ENCODE assay signal across 9 cellular contexts in the genomic region with DNA sequence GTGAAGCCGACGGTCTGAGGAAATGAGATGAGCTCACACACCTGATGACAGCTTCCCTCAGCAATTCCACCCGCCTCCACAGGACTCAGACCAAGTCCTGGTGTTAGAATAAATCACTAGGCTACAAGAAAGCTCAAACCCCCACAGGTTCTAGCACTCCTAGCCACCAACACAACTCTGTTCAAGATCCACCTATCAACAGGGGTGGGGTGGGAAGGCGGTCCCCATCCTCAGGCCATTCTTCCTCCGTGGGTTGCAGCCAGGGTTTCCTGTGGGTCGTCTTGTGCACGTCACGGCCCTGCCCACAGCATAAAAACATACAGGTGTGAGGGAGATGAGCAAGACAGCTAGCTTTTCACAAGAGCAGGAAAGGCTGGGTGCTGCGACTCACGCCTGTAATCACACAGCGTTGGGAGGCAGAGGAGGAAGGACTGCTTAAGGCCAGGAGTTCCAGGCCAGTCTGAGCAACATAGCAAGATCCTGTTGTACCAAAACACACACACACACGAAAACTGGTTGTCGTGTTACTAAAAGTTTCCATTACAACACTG.
A peak's percentile ranks its signal among the peaks of the same experiment; 100 is the strongest.
DNase-seq lines count a peak whose midpoint lies in the region; TF ChIP-seq lines count a peak whose summit lies in the region.
"Had no signal": no experiment of that assay in that cellular context is flagged by ENCODE, and none has a peak within 500 bp of the region (broad histone marks: within the 10 kb centered on the region; RNA-seq: fewer than 3 reads in every experiment).

No MANE protein-coding gene starts in this region.

- H3K36me3 ChIP-seq in OCI-LY1 (ENCODE audit: insufficient read depth, low read length) = no peaks in the 10 kb centered on the region

- H3K4me1 ChIP-seq in OCI-LY1 (ENCODE audit: insufficient read depth, low read length, severe bottlenecking) = peaks cover 64% of the 10 kb centered on the region

- no peak overlapping the region for H3K9ac ChIP-seq in OCI-LY1 (ENCODE audit: low read length)

- peaks cover 3% of the 10 kb centered on the region for H3K36me3 Mint-ChIP-seq in activated T-helper 1 cell treated with anti-CD3 and anti-CD28 coated beads, Interleukin-12 subunit alpha, Interleukin-12 subunit beta, Interleukin-2, Interleukin-4 antibody, amounts not matched to agents 30 ng/mL and 10 ng/mL and 1 ng/mL, durations not matched to agents 14 hours and 24 hours and 36 hours (ENCODE audit: low read depth)
- H3K36me3 Mint-ChIP-seq in immature natural killer cell = no peaks in the 10 kb centered on the region

- TF ChIP-seq CTCF in OCI-LY1 (IDR thresholded peaks at IDR 0.05; ENCODE audit: low read length) = no peak

- no peak overlapping the region for H2AFZ ChIP-seq in OCI-LY1 (ENCODE audit: low read length)

- H3K27me3 ChIP-seq in OCI-LY1 (ENCODE audit: insufficient read depth, low read length) = no peaks in the 10 kb centered on the region

- peak overlapping the region; percentile 94 for H3K27ac Mint-ChIP-seq in activated T-helper 1 cell treated with anti-CD3 and anti-CD28 coated beads, Interleukin-12 subunit alpha, Interleukin-12 subunit beta, Interleukin-2, Interleukin-4 antibody, amounts not matched to agents 30 ng/mL and 10 ng/mL and 1 ng/mL, durations not matched to agents 14 hours and 24 hours and 36 hours
- peak overlapping the region; percentile 70 to 95 (median 90) for H3K27ac Mint-ChIP-seq in immature natural killer cell

- no peak overlapping the region for H3K4me3 ChIP-seq in OCI-LY1 (ENCODE audit: low read depth, low read length, poor library complexity, severe bottlenecking)

- H3K4me2 ChIP-seq in OCI-LY1 (ENCODE audit: low read length) = no peak overlapping the region

- peak overlapping the region; percentile 58 for H3K4me3 Mint-ChIP-seq in activated T-helper 1 cell treated with anti-CD3 and anti-CD28 coated beads, Interleukin-12 subunit alpha, Interleukin-12 subunit beta, Interleukin-2, Interleukin-4 antibody, amounts not matched to agents 30 ng/mL and 10 ng/mL and 1 ng/mL, durations not matched to agents 14 hours and 24 hours and 36 hours
- peak overlapping the region; percentile 65 to 83 (median 80) for H3K4me3 Mint-ChIP-seq in immature natural killer cell

- H3K4me1 Mint-ChIP-seq in activated T-helper 1 cell treated with anti-CD3 and anti-CD28 coated beads, Interleukin-12 subunit alpha, Interleukin-12 subunit beta, Interleukin-2, Interleukin-4 antibody, amounts not matched to agents 30 ng/mL and 10 ng/mL and 1 ng/mL, durations not matched to agents 14 hours and 24 hours and 36 hours (ENCODE audit: low read depth) = peaks cover 72% of the 10 kb centered on the region
- H3K4me1 Mint-ChIP-seq in immature natural killer cell = peaks cover 80 to 89% of the 10 kb centered on the region in 2 donors

- H3K9me3 ChIP-seq in OCI-LY1 (ENCODE audit: low read length) = no peaks in the 10 kb centered on the region

- H4K20me1 ChIP-seq in OCI-LY1 (ENCODE audit: insufficient read depth, low read length) = no peaks in the 10 kb centered on the region

- DNase-seq in activated T-helper 1 cell treated with anti-CD3 and anti-CD28 coated beads, Interleukin-12 subunit alpha, Interleukin-12 subunit beta, Interleukin-2, Interleukin-4 antibody, amounts not matched to agents 30 ng/mL and 10 ng/mL and 1 ng/mL, durations not matched to agents 14 hours and 24 hours and 36 hours (ENCODE audit: low spot score) = peak; percentile 60
- DNase-seq in immature natural killer cell (peak; percentile 87 to 89 (median 88)), putamen (ENCODE audit: low spot score) (no peak), substantia nigra (lab: John Stamatoyannopoulos, UW) (no peak), mucosa of gallbladder (ENCODE audit: low spot score) (no peak), SIG-M5 treated with dmso at 0.1 percent for 504 hours (lab: John Stamatoyannopoulos, UW; ENCODE audit: unreplicated experiment) (no peak)
- DNase-seq in stimulated activated CD8-positive, alpha-beta memory T cell treated with anti-CD3 and anti-CD28 coated beads, Interleukin-4, amount 100 ng/mL, for 24 hours (ENCODE audit: low read depth) = peak; percentile 27
- DNase-seq: GOT3 had no signal

- no peaks in the 10 kb centered on the region for H3K9me2 ChIP-seq in OCI-LY1 (ENCODE audit: low read depth, low read length)

- no peaks in the 10 kb centered on the region for H3K9me3 Mint-ChIP-seq in activated T-helper 1 cell treated with anti-CD3 and anti-CD28 coated beads, Interleukin-12 subunit alpha, Interleukin-12 subunit beta, Interleukin-2, Interleukin-4 antibody, amounts not matched to agents 30 ng/mL and 10 ng/mL and 1 ng/mL, durations not matched to agents 14 hours and 24 hours and 36 hours
- no peaks in the 10 kb centered on the region for H3K9me3 Mint-ChIP-seq in immature natural killer cell

- H3K27me3 Mint-ChIP-seq in activated T-helper 1 cell treated with anti-CD3 and anti-CD28 coated beads, Interleukin-12 subunit alpha, Interleukin-12 subunit beta, Interleukin-2, Interleukin-4 antibody, amounts not matched to agents 30 ng/mL and 10 ng/mL and 1 ng/mL, durations not matched to agents 14 hours and 24 hours and 36 hours (ENCODE audit: insufficient read depth) = no peaks in the 10 kb centered on the region
- H3K27me3 Mint-ChIP-seq in immature natural killer cell (ENCODE audit: low read depth in 3 of 3) = peaks cover 2 to 35% (median 23%) of the 10 kb centered on the region in 3 donors

- H3K27ac ChIP-seq in OCI-LY1 (ENCODE audit: low read depth, low read length, poor library complexity, severe bottlenecking) (peak overlapping the region; percentile 54), substantia nigra (ENCODE audit: low read depth, low read length, poor library complexity, severe bottlenecking) (no peak overlapping the region)

- peaks cover 95% of the 10 kb centered on the region for H3K79me2 ChIP-seq in OCI-LY1 (ENCODE audit: insufficient read depth, low read length)

- H3F3A ChIP-seq in OCI-LY1 (ENCODE audit: insufficient read depth, low read length) = no peaks in the 10 kb centered on the region

- intact Hi-C loops in activated T-helper 1 cell treated with anti-CD3 and anti-CD28 coated beads, Interleukin-12 subunit alpha, Interleukin-12 subunit beta, Interleukin-2, Interleukin-4 antibody, amounts not matched to agents 30 ng/mL and 10 ng/mL and 1 ng/mL, durations not matched to agents 14 hours and 24 hours and 36 hours (cut with micrococcal nuclease) = loop anchor here (1.0 to 5.0 kb wide), 9 partner anchors 13 to 96 kb away; a partner anchor contains a TSS

Comparison
In these comparisons a context has a peak if more than half of its experiments do, and no peak if none do; other contexts are left out.
1. DNase-seq: peak in activated T-helper 1 cell treated with anti-CD3 and anti-CD28 coated beads, Interleukin-12 subunit alpha, Interleukin-12 subunit beta, Interleukin-2, Interleukin-4 antibody, amounts not matched to agents 30 ng/mL and 10 ng/mL and 1 ng/mL, durations not matched to agents 14 hours and 24 hours and 36 hours (single experiment), immature natural killer cell (3 of 3) and stimulated activated CD8-positive, alpha-beta memory T cell treated with anti-CD3 and anti-CD28 coated beads, Interleukin-4, amount 100 ng/mL, for 24 hours (single experiment); none in putamen (single experiment), substantia nigra (0 of 49), mucosa of gallbladder (single experiment) and SIG-M5 treated with dmso at 0.1 percent for 504 hours (single experiment).